1 cellular context compared by ENCODE assay signal in genomic region chr1:39116868-39117728, GRCh38.
TF ChIP-seq lines count a peak whose summit lies in the region.

No MANE protein-coding gene starts in this region.

TF ChIP-seq in K562, 482 proteins besides CTCF, POLR2A, EP300 and RAD21 (continued from another document and continues in another):
- TF ChIP-seq, protein P1, sequence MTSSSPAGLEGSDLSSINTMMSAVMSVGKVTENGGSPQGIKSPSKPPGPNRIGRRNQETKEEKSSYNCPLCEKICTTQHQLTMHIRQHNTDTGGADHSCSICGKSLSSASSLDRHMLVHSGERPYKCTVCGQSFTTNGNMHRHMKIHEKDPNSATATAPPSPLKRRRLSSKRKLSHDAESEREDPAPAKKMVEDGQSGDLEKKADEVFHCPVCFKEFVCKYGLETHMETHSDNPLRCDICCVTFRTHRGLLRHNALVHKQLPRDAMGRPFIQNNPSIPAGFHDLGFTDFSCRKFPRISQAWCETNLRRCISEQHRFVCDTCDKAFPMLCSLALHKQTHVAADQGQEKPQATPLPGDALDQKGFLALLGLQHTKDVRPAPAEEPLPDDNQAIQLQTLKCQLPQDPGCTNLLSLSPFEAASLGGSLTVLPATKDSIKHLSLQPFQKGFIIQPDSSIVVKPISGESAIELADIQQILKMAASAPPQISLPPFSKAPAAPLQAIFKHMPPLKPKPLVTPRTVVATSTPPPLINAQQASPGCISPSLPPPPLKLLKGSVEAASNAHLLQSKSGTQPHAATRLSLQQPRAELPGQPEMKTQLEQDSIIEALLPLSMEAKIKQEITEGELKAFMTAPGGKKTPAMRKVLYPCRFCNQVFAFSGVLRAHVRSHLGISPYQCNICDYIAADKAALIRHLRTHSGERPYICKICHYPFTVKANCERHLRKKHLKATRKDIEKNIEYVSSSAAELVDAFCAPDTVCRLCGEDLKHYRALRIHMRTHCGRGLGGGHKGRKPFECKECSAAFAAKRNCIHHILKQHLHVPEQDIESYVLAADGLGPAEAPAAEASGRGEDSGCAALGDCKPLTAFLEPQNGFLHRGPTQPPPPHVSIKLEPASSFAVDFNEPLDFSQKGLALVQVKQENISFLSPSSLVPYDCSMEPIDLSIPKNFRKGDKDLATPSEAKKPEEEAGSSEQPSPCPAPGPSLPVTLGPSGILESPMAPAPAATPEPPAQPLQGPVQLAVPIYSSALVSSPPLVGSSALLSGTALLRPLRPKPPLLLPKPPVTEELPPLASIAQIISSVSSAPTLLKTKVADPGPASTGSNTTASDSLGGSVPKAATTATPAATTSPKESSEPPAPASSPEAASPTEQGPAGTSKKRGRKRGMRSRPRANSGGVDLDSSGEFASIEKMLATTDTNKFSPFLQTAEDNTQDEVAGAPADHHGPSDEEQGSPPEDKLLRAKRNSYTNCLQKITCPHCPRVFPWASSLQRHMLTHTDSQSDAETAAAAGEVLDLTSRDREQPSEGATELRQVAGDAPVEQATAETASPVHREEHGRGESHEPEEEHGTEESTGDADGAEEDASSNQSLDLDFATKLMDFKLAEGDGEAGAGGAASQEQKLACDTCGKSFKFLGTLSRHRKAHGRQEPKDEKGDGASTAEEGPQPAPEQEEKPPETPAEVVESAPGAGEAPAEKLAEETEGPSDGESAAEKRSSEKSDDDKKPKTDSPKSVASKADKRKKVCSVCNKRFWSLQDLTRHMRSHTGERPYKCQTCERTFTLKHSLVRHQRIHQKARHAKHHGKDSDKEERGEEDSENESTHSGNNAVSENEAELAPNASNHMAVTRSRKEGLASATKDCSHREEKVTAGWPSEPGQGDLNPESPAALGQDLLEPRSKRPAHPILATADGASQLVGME (CRISPR knock-in tag; IDR thresholded peaks at IDR 0.05), result no peak
- no peak for TF ChIP-seq TBL1XR1 (IDR thresholded peaks at IDR 0.05; ENCODE audit: low read length in 2 of 2)
- no peak for TF ChIP-seq KAT7 (CRISPR knock-in tag; IDR thresholded peaks at IDR 0.05; ENCODE audit: borderline replicate concordance)
- TF ChIP-seq SMARCE1 (IDR thresholded peaks at IDR 0.05), result peak; percentile 99
- TF ChIP-seq DPF2 (IDR thresholded peaks at IDR 0.05), result peak; percentile 98
- peak; percentile 44; the same call in 1 of the 2 replicates for TF ChIP-seq MYC (IDR thresholded peaks at IDR 0.05; ENCODE audit: low read depth, low read length)
- no peak for TF ChIP-seq MYC (CRISPR knock-in tag; IDR thresholded peaks at IDR 0.05; ENCODE audit: borderline replicate concordance, low read depth)
- no peak for TF ChIP-seq MAFG (tag; conservative IDR thresholded peaks at IDR 0.05)
- TF ChIP-seq LEF1 (IDR thresholded peaks at IDR 0.05), result peak; percentile 91
- no peak for TF ChIP-seq ZZZ3 (IDR thresholded peaks at IDR 0.05)
- TF ChIP-seq SMAD4 (CRISPR knock-in tag; conservative IDR thresholded peaks at IDR 0.05), result no peak
- TF ChIP-seq ZNF780A (CRISPR knock-in tag; IDR thresholded peaks at IDR 0.05), result no peak
- TF ChIP-seq ZBTB17 (CRISPR knock-in tag; IDR thresholded peaks at IDR 0.05), result no peak
- TF ChIP-seq IFI16 (CRISPR knock-in tag; IDR thresholded peaks at IDR 0.05), result no peak
- no peak for TF ChIP-seq MEIS2 (IDR thresholded peaks at IDR 0.05; ENCODE audit: partially characterized antibody)
- no peak for TF ChIP-seq CREBBP (IDR thresholded peaks at IDR 0.05; ENCODE audit: low read depth, low read length)
- TF ChIP-seq, protein P2, sequence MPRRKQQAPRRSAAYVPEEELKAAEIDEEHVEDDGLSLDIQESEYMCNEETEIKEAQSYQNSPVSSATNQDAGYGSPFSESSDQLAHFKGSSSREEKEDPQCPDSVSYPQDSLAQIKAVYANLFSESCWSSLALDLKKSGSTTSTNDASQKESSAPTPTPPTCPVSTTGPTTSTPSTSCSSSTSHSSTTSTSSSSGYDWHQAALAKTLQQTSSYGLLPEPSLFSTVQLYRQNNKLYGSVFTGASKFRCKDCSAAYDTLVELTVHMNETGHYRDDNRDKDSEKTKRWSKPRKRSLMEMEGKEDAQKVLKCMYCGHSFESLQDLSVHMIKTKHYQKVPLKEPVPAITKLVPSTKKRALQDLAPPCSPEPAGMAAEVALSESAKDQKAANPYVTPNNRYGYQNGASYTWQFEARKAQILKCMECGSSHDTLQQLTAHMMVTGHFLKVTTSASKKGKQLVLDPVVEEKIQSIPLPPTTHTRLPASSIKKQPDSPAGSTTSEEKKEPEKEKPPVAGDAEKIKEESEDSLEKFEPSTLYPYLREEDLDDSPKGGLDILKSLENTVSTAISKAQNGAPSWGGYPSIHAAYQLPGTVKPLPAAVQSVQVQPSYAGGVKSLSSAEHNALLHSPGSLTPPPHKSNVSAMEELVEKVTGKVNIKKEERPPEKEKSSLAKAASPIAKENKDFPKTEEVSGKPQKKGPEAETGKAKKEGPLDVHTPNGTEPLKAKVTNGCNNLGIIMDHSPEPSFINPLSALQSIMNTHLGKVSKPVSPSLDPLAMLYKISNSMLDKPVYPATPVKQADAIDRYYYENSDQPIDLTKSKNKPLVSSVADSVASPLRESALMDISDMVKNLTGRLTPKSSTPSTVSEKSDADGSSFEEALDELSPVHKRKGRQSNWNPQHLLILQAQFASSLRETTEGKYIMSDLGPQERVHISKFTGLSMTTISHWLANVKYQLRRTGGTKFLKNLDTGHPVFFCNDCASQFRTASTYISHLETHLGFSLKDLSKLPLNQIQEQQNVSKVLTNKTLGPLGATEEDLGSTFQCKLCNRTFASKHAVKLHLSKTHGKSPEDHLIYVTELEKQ (CRISPR knock-in tag; IDR thresholded peaks at IDR 0.05), result no peak
- no peak for TF ChIP-seq PATZ1 (CRISPR knock-in tag; IDR thresholded peaks at IDR 0.05; ENCODE audit: borderline replicate concordance)
- 0 out of 4 replicates have a peak, but pooled peaks of 1 of the 2 experiments have one; percentile 63 for TF ChIP-seq TEAD1 (CRISPR knock-in tag; IDR thresholded peaks at IDR 0.05)
- TF ChIP-seq TAF7 (tag; IDR thresholded peaks at IDR 0.05), result no peak
- TF ChIP-seq ZNF239 (CRISPR knock-in tag; IDR thresholded peaks at IDR 0.05), result no peak
- TF ChIP-seq THAP7 (CRISPR knock-in tag; IDR thresholded peaks at IDR 0.05), result no peak
- TF ChIP-seq ZNF668 (CRISPR knock-in tag; IDR thresholded peaks at IDR 0.05), result no peak
- no peak for TF ChIP-seq NFYB (IDR thresholded peaks at IDR 0.05; ENCODE audit: extremely low read depth, insufficient read length)
- TF ChIP-seq, protein P3, sequence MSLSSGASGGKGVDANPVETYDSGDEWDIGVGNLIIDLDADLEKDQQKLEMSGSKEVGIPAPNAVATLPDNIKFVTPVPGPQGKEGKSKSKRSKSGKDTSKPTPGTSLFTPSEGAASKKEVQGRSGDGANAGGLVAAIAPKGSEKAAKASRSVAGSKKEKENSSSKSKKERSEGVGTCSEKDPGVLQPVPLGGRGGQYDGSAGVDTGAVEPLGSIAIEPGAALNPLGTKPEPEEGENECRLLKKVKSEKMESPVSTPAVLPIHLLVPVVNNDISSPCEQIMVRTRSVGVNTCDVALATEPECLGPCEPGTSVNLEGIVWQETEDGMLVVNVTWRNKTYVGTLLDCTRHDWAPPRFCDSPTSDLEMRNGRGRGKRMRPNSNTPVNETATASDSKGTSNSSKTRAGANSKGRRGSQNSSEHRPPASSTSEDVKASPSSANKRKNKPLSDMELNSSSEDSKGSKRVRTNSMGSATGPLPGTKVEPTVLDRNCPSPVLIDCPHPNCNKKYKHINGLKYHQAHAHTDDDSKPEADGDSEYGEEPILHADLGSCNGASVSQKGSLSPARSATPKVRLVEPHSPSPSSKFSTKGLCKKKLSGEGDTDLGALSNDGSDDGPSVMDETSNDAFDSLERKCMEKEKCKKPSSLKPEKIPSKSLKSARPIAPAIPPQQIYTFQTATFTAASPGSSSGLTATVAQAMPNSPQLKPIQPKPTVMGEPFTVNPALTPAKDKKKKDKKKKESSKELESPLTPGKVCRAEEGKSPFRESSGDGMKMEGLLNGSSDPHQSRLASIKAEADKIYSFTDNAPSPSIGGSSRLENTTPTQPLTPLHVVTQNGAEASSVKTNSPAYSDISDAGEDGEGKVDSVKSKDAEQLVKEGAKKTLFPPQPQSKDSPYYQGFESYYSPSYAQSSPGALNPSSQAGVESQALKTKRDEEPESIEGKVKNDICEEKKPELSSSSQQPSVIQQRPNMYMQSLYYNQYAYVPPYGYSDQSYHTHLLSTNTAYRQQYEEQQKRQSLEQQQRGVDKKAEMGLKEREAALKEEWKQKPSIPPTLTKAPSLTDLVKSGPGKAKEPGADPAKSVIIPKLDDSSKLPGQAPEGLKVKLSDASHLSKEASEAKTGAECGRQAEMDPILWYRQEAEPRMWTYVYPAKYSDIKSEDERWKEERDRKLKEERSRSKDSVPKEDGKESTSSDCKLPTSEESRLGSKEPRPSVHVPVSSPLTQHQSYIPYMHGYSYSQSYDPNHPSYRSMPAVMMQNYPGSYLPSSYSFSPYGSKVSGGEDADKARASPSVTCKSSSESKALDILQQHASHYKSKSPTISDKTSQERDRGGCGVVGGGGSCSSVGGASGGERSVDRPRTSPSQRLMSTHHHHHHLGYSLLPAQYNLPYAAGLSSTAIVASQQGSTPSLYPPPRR (CRISPR knock-in tag; IDR thresholded peaks at IDR 0.05; ENCODE audit: borderline replicate concordance), result no peak
- no peak for TF ChIP-seq MXI1 (IDR thresholded peaks at IDR 0.05; ENCODE audit: low read depth, low read length)
- TF ChIP-seq ATF3 (IDR thresholded peaks at IDR 0.05), result peak; percentile 92
- TF ChIP-seq ATF3 (CRISPR knock-in tag; conservative IDR thresholded peaks at IDR 0.05), result peak; percentile 86
- no peak for TF ChIP-seq MCM7 (IDR thresholded peaks at IDR 0.05)
- no peak for TF ChIP-seq MEF2A (IDR thresholded peaks at IDR 0.05; ENCODE audit: control insufficient read depth, low read depth, low read length)
- TF ChIP-seq NFE2 (IDR thresholded peaks at IDR 0.05; ENCODE audit: low read depth), result peak; percentile 29; the same call in 1 of the 2 replicates
- peak in 1 of 2 experiments; percentile 34; a peak in 1 of 4 replicates for TF ChIP-seq KDM1A (IDR thresholded peaks at IDR 0.05)
- TF ChIP-seq, protein P4, sequence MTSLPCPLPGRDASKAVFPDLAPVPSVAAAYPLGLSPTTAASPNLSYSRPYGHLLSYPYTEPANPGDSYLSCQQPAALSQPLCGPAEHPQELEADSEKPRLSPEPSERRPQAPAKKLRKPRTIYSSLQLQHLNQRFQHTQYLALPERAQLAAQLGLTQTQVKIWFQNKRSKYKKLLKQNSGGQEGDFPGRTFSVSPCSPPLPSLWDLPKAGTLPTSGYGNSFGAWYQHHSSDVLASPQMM (CRISPR knock-in tag; IDR thresholded peaks at IDR 0.05), result no peak
- TF ChIP-seq ZNF551 (CRISPR knock-in tag; IDR thresholded peaks at IDR 0.05), result no peak
- no peak for TF ChIP-seq NFIX (CRISPR knock-in tag; IDR thresholded peaks at IDR 0.05; ENCODE audit: low read depth)
- no peak for TF ChIP-seq ARID4B (CRISPR knock-in tag; IDR thresholded peaks at IDR 0.05)
- TF ChIP-seq ZFP36 (IDR thresholded peaks at IDR 0.05; ENCODE audit: low read depth, low read length, partially characterized antibody), result no peak
- peak in 1 of 2 experiments; percentile 74; a peak in 1 of 3 replicates for TF ChIP-seq CBX3 (IDR thresholded peaks at IDR 0.05; ENCODE audit: borderline replicate concordance in 1 of 2, low read length in 2 of 2)
- no peak for TF ChIP-seq SMARCA5 (IDR thresholded peaks at IDR 0.05)
- no peak for TF ChIP-seq ZNF274 (IDR thresholded peaks at IDR 0.05; ENCODE audit: borderline replicate concordance, low read depth, low read length)
